In the genomic region with DNA sequence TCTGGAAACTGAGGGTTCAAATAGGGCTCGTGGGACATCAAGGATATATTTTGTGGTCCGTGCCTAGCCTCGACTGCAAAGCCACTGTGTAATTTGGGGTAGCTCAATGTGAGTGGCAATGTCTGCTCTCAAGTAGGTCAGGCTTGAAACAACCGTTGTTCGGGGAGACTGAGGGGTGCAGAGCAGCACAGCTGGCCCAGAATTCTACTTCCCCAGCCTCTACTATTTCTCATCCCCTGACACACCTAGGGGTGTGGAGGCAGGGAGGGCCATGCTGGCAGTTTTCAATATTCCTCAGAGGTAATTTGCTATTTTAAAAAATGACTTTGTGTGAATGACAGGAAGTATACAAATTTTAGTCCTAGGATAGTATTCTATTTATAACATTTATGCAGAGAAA, we compare ENCODE assay signal across 12 cellular contexts. TPM values are rescaled to one million over a fixed set of nuclear protein-coding genes. Genes with fewer than 3 reads are reported as not detected.
DNase-seq lines count a peak whose midpoint lies in the region; ATAC-seq and TF ChIP-seq lines count a peak whose summit lies in the region.
"Had no signal": no experiment of that assay in that cellular context is flagged by ENCODE, and none has a peak within 500 bp of the region (broad histone marks: within the 10 kb centered on the region; RNA-seq: fewer than 3 reads in every experiment).

No MANE protein-coding gene starts in this region.

- peaks cover 42% of the 10 kb centered on the region for H3K4me1 Mint-ChIP-seq in nephron
- H3K4me1 Mint-ChIP-seq: activated T-helper 17 cell treated with anti-CD3 and anti-CD28 coated beads, Interleukin-2, amount 50 U/mL, for 72 hours had no signal

- H3K27ac ChIP-seq in left ventricle myocardium inferior (replicated peaks) (peak overlapping the region; percentile 90), uterus (peak overlapping the region; percentile 84 to 95)

- no peaks in the 10 kb centered on the region for H3K9me3 Mint-ChIP-seq in nephron
- H3K9me3 Mint-ChIP-seq: activated T-helper 17 cell treated with anti-CD3 and anti-CD28 coated beads, Interleukin-2, amount 50 U/mL, for 72 hours had no signal

- TF ChIP-seq CTCF in left ventricle myocardium inferior (IDR thresholded peaks at IDR 0.05; ENCODE audit: borderline replicate concordance) (no peak), epithelial cell of proximal tubule (conservative IDR thresholded peaks at IDR 0.05; ENCODE audit: low read depth, low read length) (no peak), nephron (IDR thresholded peaks at IDR 0.05; ENCODE audit: unreplicated experiment in 3 of 3) (no peak), uterus (IDR thresholded peaks at IDR 0.05) (no peak)

- no peak for TF ChIP-seq POLR2A in uterus (IDR thresholded peaks at IDR 0.05)

- H3K36me3 ChIP-seq in left ventricle myocardium inferior (no peaks in the 10 kb centered on the region), uterus (no peaks in the 10 kb centered on the region)

- H3K9me3 ChIP-seq in left ventricle myocardium inferior (replicated peaks) (no peaks in the 10 kb centered on the region), uterus (no peaks in the 10 kb centered on the region)

- peaks cover 52% of the 10 kb centered on the region for H3K4me1 ChIP-seq in left ventricle myocardium inferior
- no peaks in the 10 kb centered on the region for H3K4me1 ChIP-seq in uterus

- H3K27me3 ChIP-seq in left ventricle myocardium inferior (ENCODE audit: low read depth), result peaks cover 40% of the 10 kb centered on the region
- H3K27me3 ChIP-seq in uterus, result no peaks in the 10 kb centered on the region

- H3K4me3 Mint-ChIP-seq in nephron, result peak overlapping the region; percentile 4 to 66 (median 4)

- no peak for ATAC-seq in left ventricle myocardium superior
- no peak for ATAC-seq in GM21390 (IDR thresholded peaks at IDR 0.05; ENCODE audit: unreplicated experiment)
- ATAC-seq in HG02840 (IDR thresholded peaks at IDR 0.05; ENCODE audit: low FRiP score, unreplicated experiment), result no peak
- ATAC-seq: activated T-helper 17 cell treated with anti-CD3 and anti-CD28 coated beads, Interleukin-2, amount 50 U/mL, for 72 hours had no signal

- no peaks in the 10 kb centered on the region for H3K27me3 Mint-ChIP-seq in nephron (ENCODE audit: low read depth)

- peak overlapping the region; percentile 83 to 96 (median 85) for H3K27ac Mint-ChIP-seq in nephron
- H3K27ac Mint-ChIP-seq: activated T-helper 17 cell treated with anti-CD3 and anti-CD28 coated beads, Interleukin-2, amount 50 U/mL, for 72 hours had no signal

- H3K4me3 ChIP-seq in left ventricle myocardium inferior, result peak overlapping the region; percentile 73
- peak overlapping the region; percentile 88 for H3K4me3 ChIP-seq in epithelial cell of proximal tubule (ENCODE audit: low read depth, low read length)
- H3K4me3 ChIP-seq in uterus, result no peak overlapping the region

- DNase-seq in left ventricle myocardium inferior, result no peak
- DNase-seq in left ventricle myocardium superior, result no peak
- DNase-seq in epithelial cell of proximal tubule (ENCODE audit: low read depth), result no peak
- no peak for DNase-seq in uterus
- DNase-seq in NCI-H187 (lab: John Stamatoyannopoulos, UW), result no peak
- DNase-seq: cerebellar nuclear complex, DMS79 treated with DMSO at 0.1 percent for 48 hours, NCI-H524 had no signal

- H3K36me3 Mint-ChIP-seq in nephron (ENCODE audit: low read depth), result no peaks in the 10 kb centered on the region

- intact Hi-C loops in left ventricle myocardium inferior (cut with micrococcal nuclease), result loop anchor here (10.0 kb wide), 1 partner anchor 119 kb away; no protein-coding TSS in a partner anchor
- intact Hi-C loops in left ventricle myocardium superior (cut with micrococcal nuclease), result no loop called here
- intact Hi-C loops in uterus (cut with DNase I; ENCODE audit: low total_unique reads), result no loop called here

RNA-seq across cellular contexts. Expression of gene DAB2, which starts 1.4 kb away (rescaled TPM):
- total RNA-seq in left ventricle myocardium inferior (28.5 TPM), left ventricle myocardium superior (32.4 TPM), epithelial cell of proximal tubule (13.2 and 16.6 TPM in 2 replicates), uterus (10 to 100 TPM; 23.1 to 80.1 (median 56.7) TPM)

Comparison
In these comparisons a context has a peak if more than half of its experiments do, and no peak if none do; other contexts are left out.
1. H3K4me3 ChIP-seq: peak in left ventricle myocardium inferior (single experiment) and epithelial cell of proximal tubule (single experiment); none in uterus (0 of 2).